ENCODE assay signal across 1 cellular context in the genomic region with DNA sequence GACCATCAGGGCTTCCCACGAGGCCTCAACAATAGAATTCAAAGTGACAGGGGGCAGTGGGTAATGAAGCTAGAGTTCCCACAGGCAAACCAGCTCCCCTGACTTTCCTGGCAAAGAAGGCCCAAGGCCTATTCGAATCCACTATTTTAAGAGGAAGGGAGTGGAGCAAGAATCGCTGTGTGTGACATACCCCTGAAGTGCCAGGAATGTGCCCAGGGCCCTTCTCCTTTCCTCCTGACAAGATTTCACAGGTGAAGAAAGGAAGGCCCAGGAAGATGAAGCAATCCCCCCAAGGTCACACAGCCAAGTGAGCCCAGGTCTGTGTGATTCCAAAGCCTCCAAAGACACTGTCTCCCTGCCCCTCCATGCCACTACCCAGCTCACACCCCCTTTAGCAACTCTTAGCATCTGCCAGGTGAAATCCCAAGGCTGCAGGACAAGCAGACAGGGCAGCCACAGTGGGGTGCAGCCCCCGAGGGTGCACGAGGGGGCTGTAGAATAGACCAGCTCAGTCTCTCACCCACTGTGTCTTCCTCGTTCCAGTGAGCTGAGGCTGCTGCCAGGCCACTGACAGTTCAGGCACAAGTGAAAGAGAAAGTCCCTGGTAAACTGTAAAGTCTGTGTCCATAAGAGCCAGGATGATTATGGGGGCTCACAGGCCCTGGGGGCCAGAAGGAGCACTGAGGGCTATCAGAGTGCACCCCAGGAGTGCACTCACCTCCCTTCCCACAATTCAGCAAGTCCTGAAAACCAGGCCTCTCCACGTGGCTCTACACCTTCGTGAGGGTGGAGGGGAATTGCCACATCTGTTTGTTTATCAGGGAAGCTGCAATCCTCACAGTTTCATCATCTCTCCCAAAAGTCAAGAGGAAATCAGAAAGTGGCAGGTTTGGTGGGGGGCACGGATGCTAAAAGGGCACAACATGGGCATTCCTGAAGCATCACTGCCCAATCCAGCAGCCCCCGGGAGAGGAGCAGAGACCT.
TF ChIP-seq lines count a peak whose summit lies in the region.

No MANE protein-coding gene starts in this region.

TF ChIP-seq in IMR-90, 13 proteins besides CTCF, POLR2A, EP300 and RAD21:
- TF ChIP-seq CEBPB (IDR thresholded peaks at IDR 0.05; ENCODE audit: low read depth, low read length) = peak; percentile 78
- no peak for TF ChIP-seq SMC3 (IDR thresholded peaks at IDR 0.05; ENCODE audit: low read depth, low read length)
- TF ChIP-seq RFX5 (IDR thresholded peaks at IDR 0.05; ENCODE audit: low read depth, low read length) = no peak
- TF ChIP-seq BHLHE40 (IDR thresholded peaks at IDR 0.05; ENCODE audit: low read depth, low read length) = no peak
TF ChIP-seq in IMR-90: peak in this region for 1.
